In genomic region chr6:141258516-141258915, GRCh38 we compare ENCODE assay signal across 8 cellular contexts.
"Had no signal": no experiment of that assay in that cellular context is flagged by ENCODE, and none has a peak within 500 bp of the region (broad histone marks: within the 10 kb centered on the region; RNA-seq: fewer than 3 reads in every experiment).

No MANE protein-coding gene starts in this region.

- FAIRE-seq: H1, H54, HTR-8/SVneo, K562 had no signal

- H3K4me2 ChIP-seq: GM23338 had no signal

- H3K4me3 ChIP-seq: GM23338, K562 had no signal

- DNase-seq: H9, HCEC 1CT, IMR-90 had no signal

- H2AFZ ChIP-seq: GM23338 had no signal

- ATAC-seq: GM23338, K562 had no signal
